In the genomic region with DNA sequence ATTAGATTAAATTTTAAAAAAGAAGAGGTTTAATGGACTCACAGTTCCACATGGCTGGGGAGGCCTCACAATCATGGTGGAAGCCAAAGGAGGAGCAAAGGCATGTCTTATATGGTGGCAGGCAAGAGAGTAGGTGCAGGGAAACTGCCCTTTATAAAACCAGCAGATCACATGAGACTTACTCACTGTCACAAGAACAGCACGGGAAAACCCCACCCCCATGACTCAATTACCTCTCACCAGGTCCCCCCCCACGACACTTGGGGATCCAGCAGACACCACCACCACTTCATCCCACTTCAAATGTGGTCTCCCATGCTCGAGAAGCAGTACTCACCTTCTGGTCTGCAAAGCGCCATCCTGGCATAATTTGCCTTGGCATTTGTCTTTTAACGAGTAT, we compare ENCODE assay signal across 11 cellular contexts. TPM values are rescaled to one million over a fixed set of nuclear protein-coding genes. Genes with fewer than 3 reads are reported as not detected.
DNase-seq lines count a peak whose midpoint lies in the region; ATAC-seq and TF ChIP-seq lines count a peak whose summit lies in the region.
"Had no signal": no experiment of that assay in that cellular context is flagged by ENCODE, and none has a peak within 500 bp of the region (broad histone marks: within the 10 kb centered on the region; RNA-seq: fewer than 3 reads in every experiment).

No MANE protein-coding gene starts in this region.

- no peak overlapping the region for H3K4me3 Mint-ChIP-seq in activated naive CD4-positive, alpha-beta T cell treated with anti-CD3 and anti-CD28 coated beads for 36 hours
- no peak overlapping the region for H3K4me3 Mint-ChIP-seq in stimulated activated effector memory CD8-positive, alpha-beta T cell treated with anti-CD3 and anti-CD28 coated beads, Interleukin-12 subunit alpha, Interleukin-12 subunit beta, amount 100 ng/mL, for 72 hours
- H3K4me3 Mint-ChIP-seq: T-helper 1 cell treated with Interleukin-12 subunit alpha and Interleukin-12 subunit beta and Interleukin-4 antibody, amounts not matched to agents 30 μg/mL and 1 μg/mL, for 36 hours had no signal

- peaks cover 3% of the 10 kb centered on the region for H3K9me3 Mint-ChIP-seq in activated naive CD4-positive, alpha-beta T cell treated with anti-CD3 and anti-CD28 coated beads for 36 hours
- H3K9me3 Mint-ChIP-seq in stimulated activated effector memory CD8-positive, alpha-beta T cell treated with anti-CD3 and anti-CD28 coated beads, Interleukin-12 subunit alpha, Interleukin-12 subunit beta, amount 100 ng/mL, for 72 hours, result no peaks in the 10 kb centered on the region

- peak; percentile 32 for ATAC-seq in stimulated activated effector memory CD8-positive, alpha-beta T cell treated with anti-CD3 and anti-CD28 coated beads, Interleukin-12 subunit alpha, Interleukin-12 subunit beta, amount 100 ng/mL, for 72 hours
- ATAC-seq in GM19324 (IDR thresholded peaks at IDR 0.05; ENCODE audit: low FRiP score, unreplicated experiment), result no peak

- intact Hi-C loops in activated naive CD4-positive, alpha-beta T cell treated with anti-CD3 and anti-CD28 coated beads for 36 hours (cut with micrococcal nuclease), result no loop called here

- H3K4me3 ChIP-seq in fibroblast of villous mesenchyme (ENCODE audit: low read depth, low read length), result no peak overlapping the region

- H3K27me3 Mint-ChIP-seq in activated naive CD4-positive, alpha-beta T cell treated with anti-CD3 and anti-CD28 coated beads for 36 hours (ENCODE audit: low read depth), result no peaks in the 10 kb centered on the region
- H3K27me3 Mint-ChIP-seq: CD4-positive, alpha-beta memory T cell had no signal

- peaks cover 5% of the 10 kb centered on the region for H3K36me3 Mint-ChIP-seq in activated naive CD4-positive, alpha-beta T cell treated with anti-CD3 and anti-CD28 coated beads for 36 hours (ENCODE audit: low read depth)
- H3K36me3 Mint-ChIP-seq in stimulated activated effector memory CD8-positive, alpha-beta T cell treated with anti-CD3 and anti-CD28 coated beads, Interleukin-12 subunit alpha, Interleukin-12 subunit beta, amount 100 ng/mL, for 72 hours, result peaks cover 10% of the 10 kb centered on the region
- H3K36me3 Mint-ChIP-seq: CD4-positive, alpha-beta memory T cell had no signal

- CTCF ChIA-PET in activated naive CD4-positive, alpha-beta T cell treated with anti-CD3 and anti-CD28 coated beads for 36 hours (lab: Charles Lee), result interaction anchor here (0.6 to 3.3 kb wide), 25 partner anchors 9 to 719 kb away, joined by 3 to 27 read pairs (median 4); no protein-coding TSS in a partner anchor

- peak; percentile 46 for DNase-seq in activated naive CD4-positive, alpha-beta T cell treated with anti-CD3 and anti-CD28 coated beads for 36 hours
- DNase-seq in activated naive CD4-positive, alpha-beta T cell (lab: John Stamatoyannopoulos, UW), result no peak
- peak; percentile 3 for DNase-seq in SW480 (ENCODE audit: low spot score)
- DNase-seq in fibroblast of villous mesenchyme (ENCODE audit: low read depth), result peak; percentile 37
- no peak for DNase-seq in stimulated activated effector memory CD8-positive, alpha-beta T cell treated with anti-CD3 and anti-CD28 coated beads, Interleukin-12 subunit alpha, Interleukin-12 subunit beta, amount 100 ng/mL, for 72 hours (ENCODE audit: low spot score in 2 of 2)
- DNase-seq in effector CD8-positive, alpha-beta T cell (lab: John Stamatoyannopoulos, UW), result no peak
- DNase-seq in SIG-M5 treated with dmso at 0.1 percent for 504 hours (lab: John Stamatoyannopoulos, UW; ENCODE audit: unreplicated experiment), result no peak
- DNase-seq: activated gamma-delta T cell had no signal

- TF ChIP-seq CTCF in fibroblast of villous mesenchyme (IDR thresholded peaks at IDR 0.05; ENCODE audit: insufficient read depth, low read depth, low read length), result no peak

- peaks cover 7% of the 10 kb centered on the region for H3K4me1 Mint-ChIP-seq in activated naive CD4-positive, alpha-beta T cell treated with anti-CD3 and anti-CD28 coated beads for 36 hours (ENCODE audit: low read depth)
- H3K4me1 Mint-ChIP-seq in stimulated activated effector memory CD8-positive, alpha-beta T cell treated with anti-CD3 and anti-CD28 coated beads, Interleukin-12 subunit alpha, Interleukin-12 subunit beta, amount 100 ng/mL, for 72 hours, result peaks cover 8% of the 10 kb centered on the region

- no peak overlapping the region for H3K27ac Mint-ChIP-seq in activated naive CD4-positive, alpha-beta T cell treated with anti-CD3 and anti-CD28 coated beads for 36 hours
- no peak overlapping the region for H3K27ac Mint-ChIP-seq in stimulated activated effector memory CD8-positive, alpha-beta T cell treated with anti-CD3 and anti-CD28 coated beads, Interleukin-12 subunit alpha, Interleukin-12 subunit beta, amount 100 ng/mL, for 72 hours
- H3K27ac Mint-ChIP-seq: T-helper 1 cell treated with Interleukin-12 subunit alpha and Interleukin-12 subunit beta and Interleukin-4 antibody, amounts not matched to agents 30 μg/mL and 1 μg/mL, for 36 hours had no signal

RNA-seq across cellular contexts. Expression of a gene that starts 24.6 kb away (rescaled TPM):
- total RNA-seq in activated naive CD4-positive, alpha-beta T cell treated with anti-CD3 and anti-CD28 coated beads for 36 hours, result 10 to 100 TPM; 19.2 to 22.1 TPM
- 0.97 and 4.3 TPM in 2 replicates for total RNA-seq in fibroblast of villous mesenchyme

Comparison
In these comparisons a context has a peak if more than half of its experiments do, and no peak if none do; other contexts are left out.
1. DNase-seq: peak in activated naive CD4-positive, alpha-beta T cell treated with anti-CD3 and anti-CD28 coated beads for 36 hours (single experiment), SW480 (single experiment) and fibroblast of villous mesenchyme (single experiment); none in activated naive CD4-positive, alpha-beta T cell (0 of 4), stimulated activated effector memory CD8-positive, alpha-beta T cell treated with anti-CD3 and anti-CD28 coated beads, Interleukin-12 subunit alpha, Interleukin-12 subunit beta, amount 100 ng/mL, for 72 hours (0 of 2), effector CD8-positive, alpha-beta T cell (single experiment) and SIG-M5 treated with dmso at 0.1 percent for 504 hours (single experiment).